15 cellular contexts compared by ENCODE assay signal in genomic region chr17:27226611-27227234, GRCh38.
DNase-seq lines count a peak whose midpoint lies in the region; ATAC-seq and TF ChIP-seq lines count a peak whose summit lies in the region.
"Had no signal": no experiment of that assay in that cellular context is flagged by ENCODE, and none has a peak within 500 bp of the region (broad histone marks: within the 10 kb centered on the region; RNA-seq: fewer than 3 reads in every experiment).

No MANE protein-coding gene starts in this region.

- H3K4me1 Mint-ChIP-seq in activated naive CD8-positive, alpha-beta T cell treated with anti-CD3 and anti-CD28 coated beads, Interleukin-2, amount 50 U/mL, for 24 hours = no peaks in the 10 kb centered on the region
- H3K4me1 Mint-ChIP-seq: stimulated activated naive CD8-positive, alpha-beta T cell treated with anti-CD3 and anti-CD28 coated beads, Interleukin-15, amount 100 ng/mL, for 72 hours had no signal

- TF ChIP-seq CTCF in epithelial cell of esophagus (IDR thresholded peaks at IDR 0.05; ENCODE audit: insufficient read depth, low read depth, low read length, missing control alignments) (no peak), A673 (conservative IDR thresholded peaks at IDR 0.05; ENCODE audit: low read depth, low read length) (no peak)

- CTCF ChIA-PET in A673 (lab: Charles Lee) = no interaction called here

- no peaks in the 10 kb centered on the region for H3K36me3 ChIP-seq in A673 (ENCODE audit: insufficient read depth, low read length, poor library complexity, severe bottlenecking)
- H3K36me3 ChIP-seq: prostate gland had no signal

- no peak overlapping the region for H3K4me3 Mint-ChIP-seq in activated naive CD8-positive, alpha-beta T cell treated with anti-CD3 and anti-CD28 coated beads, Interleukin-2, amount 50 U/mL, for 24 hours
- H3K4me3 Mint-ChIP-seq: CD4-positive, alpha-beta T cell; stimulated activated naive CD8-positive, alpha-beta T cell treated with anti-CD3 and anti-CD28 coated beads, Interleukin-15, amount 100 ng/mL, for 72 hours had no signal

- no peak overlapping the region for H3K27ac ChIP-seq in A673 (ENCODE audit: low read depth, low read length, poor library complexity, severe bottlenecking)
- H3K27ac ChIP-seq: prostate gland, RWPE1 had no signal

- no peak overlapping the region for H3K27ac Mint-ChIP-seq in activated naive CD8-positive, alpha-beta T cell treated with anti-CD3 and anti-CD28 coated beads, Interleukin-2, amount 50 U/mL, for 24 hours
- H3K27ac Mint-ChIP-seq: CD4-positive, alpha-beta T cell; stimulated activated naive CD8-positive, alpha-beta T cell treated with anti-CD3 and anti-CD28 coated beads, Interleukin-15, amount 100 ng/mL, for 72 hours had no signal

- H3K4me1 ChIP-seq in A673 (ENCODE audit: insufficient read depth, low read length, poor library complexity, severe bottlenecking) = no peaks in the 10 kb centered on the region
- H3K4me1 ChIP-seq: prostate gland had no signal

- no peaks in the 10 kb centered on the region for H3K9me3 ChIP-seq in A673 (ENCODE audit: low read depth, low read length, poor library complexity, severe bottlenecking)
- H3K9me3 ChIP-seq: prostate gland had no signal

- no peaks in the 10 kb centered on the region for H3K27me3 ChIP-seq in A673 (replicated peaks; ENCODE audit: insufficient read depth, low read depth, low read length, poor library complexity)

- no TSS peak for BruUV-seq in A673 (replicated peaks; lab: Mats Ljungman, UMichigan)

- H3K27me3 Mint-ChIP-seq in activated naive CD8-positive, alpha-beta T cell treated with anti-CD3 and anti-CD28 coated beads, Interleukin-2, amount 50 U/mL, for 24 hours = no peaks in the 10 kb centered on the region
- H3K27me3 Mint-ChIP-seq: CD4-positive, alpha-beta T cell; stimulated activated naive CD8-positive, alpha-beta T cell treated with anti-CD3 and anti-CD28 coated beads, Interleukin-15, amount 100 ng/mL, for 72 hours had no signal

- POLR2A ChIA-PET in A673 (lab: Charles Lee; ENCODE audit: low non-redundant PET) = interaction anchor here (0.9 kb wide), 1 partner anchor 12 kb away, joined by 3 read pairs; no protein-coding TSS in a partner anchor

- H3K9me3 Mint-ChIP-seq in activated naive CD8-positive, alpha-beta T cell treated with anti-CD3 and anti-CD28 coated beads, Interleukin-2, amount 50 U/mL, for 24 hours = no peaks in the 10 kb centered on the region
- H3K9me3 Mint-ChIP-seq: CD4-positive, alpha-beta T cell; stimulated activated naive CD8-positive, alpha-beta T cell treated with anti-CD3 and anti-CD28 coated beads, Interleukin-15, amount 100 ng/mL, for 72 hours had no signal

- intact Hi-C loops in A673 (cut with micrococcal nuclease; ENCODE audit: unreplicated experiment) = no loop called here

- no peak for ATAC-seq in activated naive CD8-positive, alpha-beta T cell treated with anti-CD3 and anti-CD28 coated beads, Interleukin-2, amount 50 U/mL, for 24 hours
- ATAC-seq: stimulated activated naive CD8-positive, alpha-beta T cell treated with anti-CD3 and anti-CD28 coated beads, Interleukin-15, amount 100 ng/mL, for 72 hours had no signal

- H3K36me3 Mint-ChIP-seq in activated naive CD8-positive, alpha-beta T cell treated with anti-CD3 and anti-CD28 coated beads, Interleukin-2, amount 50 U/mL, for 24 hours (ENCODE audit: low read depth) = no peaks in the 10 kb centered on the region

- no peak overlapping the region for H3K4me3 ChIP-seq in epithelial cell of esophagus (ENCODE audit: low read length)
- H3K4me3 ChIP-seq in A673 (ENCODE audit: low read depth, low read length, poor library complexity, severe bottlenecking) = no peak overlapping the region
- H3K4me3 ChIP-seq: prostate gland had no signal

- peak; percentile 57 for DNase-seq in EH (ENCODE audit: low read depth)
- peak; percentile 74 for DNase-seq in RKO (ENCODE audit: low spot score)
- DNase-seq in epithelial cell of esophagus (ENCODE audit: low read depth) = peak; percentile 87
- DNase-seq in lung microvascular endothelial cell (ENCODE audit: low read depth in 2 of 2) = peak; percentile 40 to 74
- DNase-seq in activated naive CD8-positive, alpha-beta T cell treated with anti-CD3 and anti-CD28 coated beads, Interleukin-2, amount 50 U/mL, for 24 hours = no peak
- no peak for DNase-seq in HPDE6-E6E7 (ENCODE audit: extremely low spot score)
- no peak for DNase-seq in C1 segment of cervical spinal cord (lab: John Stamatoyannopoulos, UW)
- DNase-seq in A673 (ENCODE audit: low spot score) = no peak
- DNase-seq: CD4-positive, alpha-beta T cell; effector memory CD4-positive, alpha-beta T cell; NCI-H345; stimulated activated CD4-positive, alpha-beta T cell treated with anti-CD3 and anti-CD28 coated beads, Interleukin-4, amount 100 ng/mL, for 1 hour; stimulated activated naive CD8-positive, alpha-beta T cell treated with anti-CD3 and anti-CD28 coated beads, Interleukin-15, amount 100 ng/mL, for 72 hours had no signal

Comparison
In these comparisons a context has a peak if more than half of its experiments do, and no peak if none do; other contexts are left out.
1. DNase-seq: peak in EH (single experiment), RKO (single experiment), epithelial cell of esophagus (single experiment) and lung microvascular endothelial cell (2 of 2); none in activated naive CD8-positive, alpha-beta T cell treated with anti-CD3 and anti-CD28 coated beads, Interleukin-2, amount 50 U/mL, for 24 hours (single experiment), HPDE6-E6E7 (single experiment), C1 segment of cervical spinal cord (0 of 14) and A673 (single experiment).